ENCODE assay signal across 15 cellular contexts in the genomic region with DNA sequence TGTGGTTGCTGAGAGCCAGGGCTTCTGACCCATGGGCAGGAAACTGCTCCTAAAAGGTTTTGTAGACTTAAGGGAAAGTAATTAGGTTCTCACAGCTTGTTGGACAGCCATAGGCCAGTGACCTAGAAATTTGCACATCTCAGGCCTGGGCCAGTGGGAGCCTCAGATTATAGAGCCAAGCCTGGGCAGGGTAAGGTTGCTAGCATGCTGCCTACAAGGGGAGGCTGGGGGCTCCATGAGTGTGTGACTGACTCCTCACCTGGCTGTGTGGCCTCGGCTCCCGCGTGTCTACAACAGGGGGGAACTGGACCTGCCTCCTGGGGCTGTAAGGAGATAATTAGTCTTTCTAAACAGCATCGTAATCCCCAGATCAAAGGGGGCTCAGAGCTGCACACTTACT.
DNase-seq lines count a peak whose midpoint lies in the region; ATAC-seq and TF ChIP-seq lines count a peak whose summit lies in the region.
"Had no signal": no experiment of that assay in that cellular context is flagged by ENCODE, and none has a peak within 500 bp of the region (broad histone marks: within the 10 kb centered on the region; RNA-seq: fewer than 3 reads in every experiment).

No MANE protein-coding gene starts in this region.

- H3K27me3 Mint-ChIP-seq in HFFc6 (ENCODE audit: insufficient read depth) (peaks cover 3% of the 10 kb centered on the region; the same call in 1 of the 2 replicates), endothelial cell (ENCODE audit: unreplicated experiment) (peaks cover 12% of the 10 kb centered on the region)

- no CpG with 5 or more reads among the region's 4 CpGs for WGBS in trophoblast cell (ENCODE audit: extremely low coverage, insufficient coverage, insufficient read length)

- TF ChIP-seq CTCF in HFFc6 (IDR thresholded peaks at IDR 0.05) (no peak), endothelial cell (IDR thresholded peaks at IDR 0.05; ENCODE audit: unreplicated experiment) (no peak), upper lobe of right lung (IDR thresholded peaks at IDR 0.05) (no peak)

- no peak overlapping the region for H3K23ac ChIP-seq in trophoblast cell (ENCODE audit: low read length)

- H3K27ac ChIP-seq in trophoblast cell (ENCODE audit: low read depth, low read length) = no peak overlapping the region
- no peak overlapping the region for H3K27ac ChIP-seq in upper lobe of right lung

- H2BK12ac ChIP-seq in trophoblast cell (ENCODE audit: low read length) = no peak overlapping the region

- H3K9me3 Mint-ChIP-seq in HFFc6 (no peaks in the 10 kb centered on the region), endothelial cell (ENCODE audit: unreplicated experiment) (no peaks in the 10 kb centered on the region)
- H3K9me3 Mint-ChIP-seq: activated CD4-positive, alpha-beta memory T cell treated with anti-CD3 and anti-CD28 coated beads for 36 hours had no signal

- H2AFZ ChIP-seq in trophoblast cell (ENCODE audit: insufficient read depth, low read length, poor library complexity) = no peak overlapping the region

- H2BK5ac ChIP-seq in trophoblast cell (ENCODE audit: low read depth, low read length, poor library complexity) = no peak overlapping the region

- H2BK120ac ChIP-seq in trophoblast cell (ENCODE audit: insufficient read depth, low read length, poor library complexity) = no peak overlapping the region

- no peak overlapping the region for H4K12ac ChIP-seq in trophoblast cell (ENCODE audit: low read depth, low read length)

- POLR2A ChIA-PET in HEK293T (lab: Yijun Ruan, JAX) = no interaction called here

- H3K4me3 ChIP-seq in trophoblast cell (ENCODE audit: low read depth, low read length) (no peak overlapping the region), upper lobe of right lung (no peak overlapping the region)

- H3K9me3 ChIP-seq in trophoblast cell (ENCODE audit: insufficient read depth, low read depth, low read length) (no peaks in the 10 kb centered on the region), upper lobe of right lung (no peaks in the 10 kb centered on the region)
- H3K9me3 ChIP-seq: heart right ventricle, right atrium auricular region had no signal

- H3K27me3 ChIP-seq in trophoblast cell (ENCODE audit: insufficient read depth, low read length) (no peaks in the 10 kb centered on the region), upper lobe of right lung (no peaks in the 10 kb centered on the region)
- H3K27me3 ChIP-seq: right atrium auricular region had no signal

- H3K36me3 Mint-ChIP-seq in HFFc6 (ENCODE audit: low read depth) = no peaks in the 10 kb centered on the region
- H3K36me3 Mint-ChIP-seq in endothelial cell (ENCODE audit: low read depth, unreplicated experiment) = no peaks in the 10 kb centered on the region
- H3K36me3 Mint-ChIP-seq: activated CD4-positive, alpha-beta memory T cell treated with anti-CD3 and anti-CD28 coated beads for 36 hours had no signal

- DNase-seq in NCI-H1417 (lab: John Stamatoyannopoulos, UW) = peak in 2 of 3 experiments; percentile 17 to 34
- no peak for DNase-seq in NCI-H1417 treated with DMSO at 0.1 percent for 48 hours (lab: John Stamatoyannopoulos, UW)
- no peak for DNase-seq in HFFc6
- DNase-seq in endothelial cell (ENCODE audit: low spot score) = no peak
- no peak for DNase-seq in trophoblast cell
- DNase-seq in upper lobe of right lung = no peak
- DNase-seq in HEK293T (ENCODE audit: extremely low spot score) = no peak
- no peak for DNase-seq in COR-L47 (lab: John Stamatoyannopoulos, UW)
- DNase-seq: activated CD4-positive, alpha-beta memory T cell treated with anti-CD3 and anti-CD28 coated beads for 36 hours; activated gamma-delta T cell; heart right ventricle; Karpas-422; NCI-H2029 treated with DMSO at 0.1 percent for 48 hours; stimulated activated CD4-positive, alpha-beta T cell treated with anti-CD3 and anti-CD28 coated beads, Interleukin-2, amount 100 ng/mL, for 48 hours had no signal

- no peak overlapping the region for H3K4ac ChIP-seq in trophoblast cell (ENCODE audit: low read depth, low read length)

- H3K79me2 ChIP-seq in trophoblast cell (ENCODE audit: control insufficient read depth, insufficient read depth, low read length, poor library complexity) = peaks cover 5% of the 10 kb centered on the region

- no peak overlapping the region for H2AK5ac ChIP-seq in trophoblast cell (ENCODE audit: low read length)

- no peak overlapping the region for H3K9ac ChIP-seq in trophoblast cell (ENCODE audit: low read length)

- no peak overlapping the region for H3K14ac ChIP-seq in trophoblast cell (ENCODE audit: low read length)

- H3K79me1 ChIP-seq in trophoblast cell (ENCODE audit: low read length) = peaks cover 9% of the 10 kb centered on the region

- no peak overlapping the region for H3K18ac ChIP-seq in trophoblast cell (ENCODE audit: low read length)

- H3K36me3 ChIP-seq in trophoblast cell (ENCODE audit: control insufficient read depth in 1 of 2, insufficient read depth in 2 of 2, low read length in 2 of 2) (no peaks in the 10 kb centered on the region), upper lobe of right lung (no peaks in the 10 kb centered on the region)
- H3K36me3 ChIP-seq: heart right ventricle, right atrium auricular region had no signal

- ATAC-seq in upper lobe of right lung = no peak

- peak overlapping the region; percentile 15 for H4K91ac ChIP-seq in trophoblast cell (ENCODE audit: low read depth, low read length)

- no peak overlapping the region for H3K27ac Mint-ChIP-seq in HFFc6
- H3K27ac Mint-ChIP-seq in endothelial cell (ENCODE audit: unreplicated experiment) = no peak overlapping the region
- H3K27ac Mint-ChIP-seq: activated CD4-positive, alpha-beta memory T cell treated with anti-CD3 and anti-CD28 coated beads for 36 hours had no signal

- no peak overlapping the region for H3K4me2 ChIP-seq in trophoblast cell (ENCODE audit: low read length)

- H3K4me3 Mint-ChIP-seq in HFFc6 = peak overlapping the region; percentile 67; the same call in 1 of the 2 replicates
- peak overlapping the region; percentile 81 for H3K4me3 Mint-ChIP-seq in endothelial cell (ENCODE audit: unreplicated experiment)

- CTCF ChIA-PET in HEK293T (lab: Yijun Ruan, JAX) = no interaction called here

- peaks cover 9 to 14% of the 10 kb centered on the region in 2 experiments for H3K4me1 ChIP-seq in trophoblast cell (ENCODE audit: control insufficient read depth in 1 of 2, insufficient read depth in 2 of 2, low read length in 2 of 2)
- H3K4me1 ChIP-seq in upper lobe of right lung = peaks cover 19% of the 10 kb centered on the region

- peaks cover 32% of the 10 kb centered on the region for H3K4me1 Mint-ChIP-seq in HFFc6 (ENCODE audit: low read depth)
- peaks cover 12% of the 10 kb centered on the region for H3K4me1 Mint-ChIP-seq in endothelial cell (ENCODE audit: unreplicated experiment)

- H4K8ac ChIP-seq in trophoblast cell (ENCODE audit: low read depth, low read length) = no peak overlapping the region

- intact Hi-C loops in upper lobe of right lung (cut with DNase I) = loop anchor here (10.0 kb wide), 1 partner anchor 102 kb away; no protein-coding TSS in a partner anchor

TF ChIP-seq in HEK293T, 16 proteins besides CTCF, POLR2A, EP300 and RAD21:
- no peak for TF ChIP-seq ELF4 (IDR thresholded peaks at IDR 0.05)
- TF ChIP-seq CTBP1 (IDR thresholded peaks at IDR 0.05; ENCODE audit: borderline replicate concordance) = no peak
- TF ChIP-seq HDGF (IDR thresholded peaks at IDR 0.05; ENCODE audit: borderline replicate concordance) = no peak
- TF ChIP-seq ZNF384 (IDR thresholded peaks at IDR 0.05) = no peak
- no peak for TF ChIP-seq FOXK2 (IDR thresholded peaks at IDR 0.05)
- no peak for TF ChIP-seq FOXA1 (IDR thresholded peaks at IDR 0.05)
- TF ChIP-seq, protein P1, sequence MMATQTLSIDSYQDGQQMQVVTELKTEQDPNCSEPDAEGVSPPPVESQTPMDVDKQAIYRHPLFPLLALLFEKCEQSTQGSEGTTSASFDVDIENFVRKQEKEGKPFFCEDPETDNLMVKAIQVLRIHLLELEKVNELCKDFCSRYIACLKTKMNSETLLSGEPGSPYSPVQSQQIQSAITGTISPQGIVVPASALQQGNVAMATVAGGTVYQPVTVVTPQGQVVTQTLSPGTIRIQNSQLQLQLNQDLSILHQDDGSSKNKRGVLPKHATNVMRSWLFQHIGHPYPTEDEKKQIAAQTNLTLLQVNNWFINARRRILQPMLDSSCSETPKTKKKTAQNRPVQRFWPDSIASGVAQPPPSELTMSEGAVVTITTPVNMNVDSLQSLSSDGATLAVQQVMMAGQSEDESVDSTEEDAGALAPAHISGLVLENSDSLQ (IDR thresholded peaks at IDR 0.05) = no peak
- TF ChIP-seq SUZ12 (IDR thresholded peaks at IDR 0.05) = no peak
- no peak for TF ChIP-seq FOXM1 (IDR thresholded peaks at IDR 0.05; ENCODE audit: borderline replicate concordance)
- TF ChIP-seq NFRKB (IDR thresholded peaks at IDR 0.05) = no peak
- no peak for TF ChIP-seq BHLHE40 (IDR thresholded peaks at IDR 0.05; ENCODE audit: borderline replicate concordance)
- TF ChIP-seq TARDBP (IDR thresholded peaks at IDR 0.05) = no peak
TF ChIP-seq in HEK293T: peak in this region for 0.

Comparison
In these comparisons a context has a peak if more than half of its experiments do, and no peak if none do; other contexts are left out.
1. DNase-seq: peak in NCI-H1417 (2 of 3); none in NCI-H1417 treated with DMSO at 0.1 percent for 48 hours (single experiment), HFFc6 (single experiment), endothelial cell (single experiment), trophoblast cell (0 of 2), upper lobe of right lung (single experiment), HEK293T (single experiment) and COR-L47 (single experiment).